Comparison of ENCODE assay signal across 1 cellular context in genomic region chr19:7340959-7341837, GRCh38.
A peak's percentile ranks its signal among the peaks of the same experiment; 100 is the strongest.
TF ChIP-seq lines count a peak whose summit lies in the region.

No MANE protein-coding gene starts in this region.

TF ChIP-seq in HepG2, 621 proteins besides CTCF, POLR2A, EP300 and RAD21 (continued from another document and continues in another):
- 0 out of 2 replicates have a peak, but pooled peaks have one; percentile 25 for TF ChIP-seq MED1 (CRISPR knock-in tag; IDR thresholded peaks at IDR 0.05)
- peak; percentile 97 for TF ChIP-seq ZNF770 (CRISPR knock-in tag; IDR thresholded peaks at IDR 0.05)
- TF ChIP-seq GATAD2A (CRISPR knock-in tag; IDR thresholded peaks at IDR 0.05), result peak; percentile 55; the same call in 1 of the 2 replicates
- TF ChIP-seq FOXO1 (CRISPR knock-in tag; IDR thresholded peaks at IDR 0.05), result 0 out of 2 replicates have a peak, but pooled peaks have one; percentile 27
- 0 out of 2 replicates have a peak, but pooled peaks have one; percentile 40 for TF ChIP-seq SATB2 (CRISPR knock-in tag; IDR thresholded peaks at IDR 0.05)
- no peak; the same call in 1 of the 2 replicates for TF ChIP-seq NKX3-1 (CRISPR knock-in tag; IDR thresholded peaks at IDR 0.05)
- TF ChIP-seq FOXP4 (CRISPR knock-in tag; IDR thresholded peaks at IDR 0.05), result peak; percentile 45; the same call in 1 of the 2 replicates
- no peak for TF ChIP-seq ZNF280B (CRISPR knock-in tag; IDR thresholded peaks at IDR 0.05; ENCODE audit: borderline replicate concordance)
- no peak for TF ChIP-seq ZNF354B (CRISPR knock-in tag; IDR thresholded peaks at IDR 0.05)
- TF ChIP-seq SRSF9 (IDR thresholded peaks at IDR 0.05; ENCODE audit: borderline replicate concordance, insufficient read depth, low read depth, low read length, poor library complexity, severe bottlenecking), result no peak
- TF ChIP-seq ZFY (CRISPR knock-in tag; IDR thresholded peaks at IDR 0.05), result 0 out of 2 replicates have a peak, but pooled peaks have one; percentile 16
- TF ChIP-seq MAZ (IDR thresholded peaks at IDR 0.05; ENCODE audit: borderline replicate concordance, low read depth, low read length), result no peak
- peak; percentile 29; the same call in 1 of the 2 replicates for TF ChIP-seq MAZ (CRISPR knock-in tag; IDR thresholded peaks at IDR 0.05; ENCODE audit: low read depth)
- TF ChIP-seq NR2C2 (CRISPR knock-in tag; IDR thresholded peaks at IDR 0.05; ENCODE audit: borderline replicate concordance), result peak; percentile 15; the same call in 1 of the 2 replicates
- TF ChIP-seq ZNF609 (CRISPR knock-in tag; IDR thresholded peaks at IDR 0.05; ENCODE audit: borderline replicate concordance), result no peak
- TF ChIP-seq YEATS2 (CRISPR knock-in tag; IDR thresholded peaks at IDR 0.05; ENCODE audit: borderline replicate concordance), result peak; percentile 41; the same call in 1 of the 2 replicates
- TF ChIP-seq FOXJ3 (CRISPR knock-in tag; IDR thresholded peaks at IDR 0.05; ENCODE audit: borderline replicate concordance), result peak; percentile 30; the same call in 1 of the 2 replicates
- no peak for TF ChIP-seq IRX3 (CRISPR knock-in tag; IDR thresholded peaks at IDR 0.05; ENCODE audit: borderline replicate concordance, low read depth)
- TF ChIP-seq ZNF232 (CRISPR knock-in tag; IDR thresholded peaks at IDR 0.05; ENCODE audit: borderline replicate concordance), result no peak; the same call in 1 of the 2 replicates
- 0 out of 2 replicates have a peak, but pooled peaks have one; percentile 64 for TF ChIP-seq KLF11 (CRISPR knock-in tag; IDR thresholded peaks at IDR 0.05)
- TF ChIP-seq ZFP91 (CRISPR knock-in tag; IDR thresholded peaks at IDR 0.05; ENCODE audit: borderline replicate concordance), result peak; percentile 39; the same call in 1 of the 2 replicates
- no peak for TF ChIP-seq TP53 (CRISPR knock-in tag; conservative IDR thresholded peaks at IDR 0.05)
- 0 out of 2 replicates have a peak, but pooled peaks have one; percentile 22 for TF ChIP-seq MEIS2 (CRISPR knock-in tag; IDR thresholded peaks at IDR 0.05)
- 0 out of 2 replicates have a peak, but pooled peaks have one; percentile 36 for TF ChIP-seq ZNF800 (CRISPR knock-in tag; IDR thresholded peaks at IDR 0.05)
- 0 out of 2 replicates have a peak, but pooled peaks have one; percentile 43 for TF ChIP-seq ZNF512 (CRISPR knock-in tag; IDR thresholded peaks at IDR 0.05)
- TF ChIP-seq HOXA5 (CRISPR knock-in tag; IDR thresholded peaks at IDR 0.05), result 0 out of 2 replicates have a peak, but pooled peaks have one; percentile 27
- peak; percentile 52; the same call in 1 of the 2 replicates for TF ChIP-seq IKZF5 (CRISPR knock-in tag; IDR thresholded peaks at IDR 0.05)
- TF ChIP-seq RXRA (CRISPR knock-in tag; IDR thresholded peaks at IDR 0.05), result peak; percentile 31; the same call in 1 of the 2 replicates
- peak; percentile 45; the same call in 1 of the 2 replicates for TF ChIP-seq ELF3 (CRISPR knock-in tag; IDR thresholded peaks at IDR 0.05)
- TF ChIP-seq ZNF749 (CRISPR knock-in tag; IDR thresholded peaks at IDR 0.05; ENCODE audit: borderline replicate concordance), result no peak
- no peak for TF ChIP-seq MTF2 (CRISPR knock-in tag; IDR thresholded peaks at IDR 0.05; ENCODE audit: borderline replicate concordance)
- 0 out of 4 replicates have a peak, but pooled peaks of 1 of the 2 experiments have one; percentile 47 for TF ChIP-seq KLF16 (CRISPR knock-in tag; IDR thresholded peaks at IDR 0.05)
- TF ChIP-seq BCL6 (CRISPR knock-in tag; IDR thresholded peaks at IDR 0.05), result peak; percentile 24; the same call in 1 of the 2 replicates
- TF ChIP-seq ZNF331 (CRISPR knock-in tag; IDR thresholded peaks at IDR 0.05), result peak; percentile 40; the same call in 1 of the 2 replicates
- peak; percentile 65; the same call in 1 of the 2 replicates for TF ChIP-seq KDM5B (CRISPR knock-in tag; IDR thresholded peaks at IDR 0.05; ENCODE audit: borderline replicate concordance)
- 0 out of 2 replicates have a peak, but pooled peaks have one; percentile 29 for TF ChIP-seq SP140L (CRISPR knock-in tag; IDR thresholded peaks at IDR 0.05; ENCODE audit: borderline replicate concordance)
- no peak for TF ChIP-seq HNRNPL (IDR thresholded peaks at IDR 0.05; ENCODE audit: low read depth, low read length)
- peak; percentile 28; the same call in 1 of the 2 replicates for TF ChIP-seq KAT7 (CRISPR knock-in tag; IDR thresholded peaks at IDR 0.05; ENCODE audit: borderline replicate concordance)
- no peak for TF ChIP-seq NCOA2 (CRISPR knock-in tag; IDR thresholded peaks at IDR 0.05)
- TF ChIP-seq HNRNPLL (IDR thresholded peaks at IDR 0.05; ENCODE audit: low read depth, low read length, poor library complexity, severe bottlenecking), result no peak
- no peak for TF ChIP-seq HDAC6 (IDR thresholded peaks at IDR 0.05; ENCODE audit: low read depth, low read length)
- no peak for TF ChIP-seq SOX6 (IDR thresholded peaks at IDR 0.05)
- TF ChIP-seq SOX6 (CRISPR knock-in tag; IDR thresholded peaks at IDR 0.05), result peak; percentile 54
- peak; percentile 40; the same call in 1 of the 2 replicates for TF ChIP-seq ETV5 (CRISPR knock-in tag; IDR thresholded peaks at IDR 0.05; ENCODE audit: borderline replicate concordance)
- TF ChIP-seq CEBPG (CRISPR knock-in tag; IDR thresholded peaks at IDR 0.05), result 0 out of 2 replicates have a peak, but pooled peaks have one; percentile 15
- 0 out of 2 replicates have a peak, but pooled peaks have one; percentile 48 for TF ChIP-seq GATAD1 (CRISPR knock-in tag; IDR thresholded peaks at IDR 0.05)
